Comparison of ENCODE assay signal across 23 cellular contexts in genomic region chr6:169439710-169440109, GRCh38.
DNase-seq lines count a peak whose midpoint lies in the region; FAIRE-seq and TF ChIP-seq lines count a peak whose summit lies in the region.
"Had no signal": no experiment of that assay in that cellular context is flagged by ENCODE, and none has a peak within 500 bp of the region (broad histone marks: within the 10 kb centered on the region; RNA-seq: fewer than 3 reads in every experiment).

No MANE protein-coding gene starts in this region.

- H3K4me1 ChIP-seq in kidney (ENCODE audit: control insufficient read depth in 1 of 2, insufficient read depth in 1 of 2, low read depth in 1 of 2, low read length in 2 of 2) (peaks cover 0 to 3% of the 10 kb centered on the region in 2 donors), esophagus squamous epithelium (no peaks in the 10 kb centered on the region), BE2C (no peaks in the 10 kb centered on the region)
- H3K4me1 ChIP-seq: A549, BLaER1, Caco-2 had no signal

- no peak overlapping the region for H3K9ac ChIP-seq in kidney (ENCODE audit: low read length in 2 of 2)
- H3K9ac ChIP-seq: BLaER1, GM23248 had no signal

- no peak for TF ChIP-seq POLR2A in esophagus squamous epithelium (IDR thresholded peaks at IDR 0.05)

- no peaks in the 10 kb centered on the region for H3K9me3 ChIP-seq in kidney (ENCODE audit: control insufficient read depth in 1 of 2, low read length in 2 of 2)
- H3K9me3 ChIP-seq in esophagus squamous epithelium = peaks cover 0 to 8% (median 0%) of the 10 kb centered on the region in 3 donors
- H3K9me3 ChIP-seq in BE2C = no peaks in the 10 kb centered on the region

- DNase-seq in kidney (no peak), OCI-M2 (lab: John Stamatoyannopoulos, UW; ENCODE audit: unreplicated experiment) (no peak), esophagus squamous epithelium (lab: John Stamatoyannopoulos, UW) (no peak), BE2C (no peak)
- no peak for DNase-seq in activated CD4-positive, CD25-positive, alpha-beta regulatory T cell (lab: John Stamatoyannopoulos, UW)
- DNase-seq: Caco-2; CD4-positive, CD25-positive, alpha-beta regulatory T cell; CD8-positive, alpha-beta T cell; DMS153; DND-41; GDM1; GM23248; H7; HCEC 1CT had no signal

- TF ChIP-seq CTCF in kidney (IDR thresholded peaks at IDR 0.05; ENCODE audit: borderline replicate concordance, extremely low read depth, insufficient read depth) (no peak), esophagus squamous epithelium (IDR thresholded peaks at IDR 0.05) (no peak), BE2C (IDR thresholded peaks at IDR 0.05; ENCODE audit: low read depth, low read length) (no peak)

- no peaks in the 10 kb centered on the region for H3K36me3 ChIP-seq in kidney (ENCODE audit: control insufficient read depth in 1 of 2, insufficient read depth in 2 of 2, low read length in 2 of 2)
- no peaks in the 10 kb centered on the region for H3K36me3 ChIP-seq in esophagus squamous epithelium
- H3K36me3 ChIP-seq in BE2C = no peaks in the 10 kb centered on the region
- H3K36me3 ChIP-seq: BLaER1 had no signal

- H3K27me3 ChIP-seq in esophagus squamous epithelium = no peaks in the 10 kb centered on the region
- no peaks in the 10 kb centered on the region for H3K27me3 ChIP-seq in BE2C
- H3K27me3 ChIP-seq: BLaER1 had no signal

- H3K4me3 ChIP-seq in kidney (ENCODE audit: low read length in 2 of 2) (no peak overlapping the region), esophagus squamous epithelium (no peak overlapping the region), BE2C (ENCODE audit: low read depth, low read length) (no peak overlapping the region)
- H3K4me3 ChIP-seq: A549, BLaER1, GM12878, GM23248 had no signal

- H3K27ac ChIP-seq in kidney (ENCODE audit: low read depth in 2 of 2, low read length in 2 of 2) = no peak overlapping the region
- H3K27ac ChIP-seq in esophagus squamous epithelium = no peak overlapping the region
- H3K27ac ChIP-seq: 22Rv1, A549, BLaER1, C4-2B, GM23248 had no signal

- FAIRE-seq in A204.1 (lab: Jason Lieb, UNC) = peak; percentile 80
- FAIRE-seq in TTC549 (lab: Jason Lieb, UNC) = peak; percentile 78
- peak; percentile 90 for FAIRE-seq in endometrium (lab: Jason Lieb, UNC)
- FAIRE-seq in kidney (lab: Jason Lieb, UNC) = peak; percentile 88
- FAIRE-seq: A549, GM12878, H1 had no signal

- intact Hi-C loops in kidney (cut with DNase I) (no loop called here), esophagus squamous epithelium (cut with DNase I) (no loop called here)

- WGBS in esophagus squamous epithelium, 2 donors = 0% methylated on average over 1 of the region's 1 CpG
